ENCODE assay signal across 9 cellular contexts in genomic region chr4:97924341-97924958, GRCh38.
"Had no signal": no experiment of that assay in that cellular context is flagged by ENCODE, and none has a peak within 500 bp of the region (broad histone marks: within the 10 kb centered on the region; RNA-seq: fewer than 3 reads in every experiment).

No MANE protein-coding gene starts in this region.

- H3K9me3 ChIP-seq: HAP-1 had no signal

- H3K4me3 Mint-ChIP-seq: HFFc6, IgD-negative memory B cell had no signal

- H3K27ac Mint-ChIP-seq: HFFc6 had no signal

- H3K9ac ChIP-seq: GM23248 had no signal

- ATAC-seq: HCT116, HepG2 had no signal

- H3K4me3 ChIP-seq: GM23248, HAP-1 had no signal

- H3K9me3 Mint-ChIP-seq: IgD-negative memory B cell had no signal

- H3K27me3 Mint-ChIP-seq: IgD-negative memory B cell had no signal

- H3K4me1 Mint-ChIP-seq: IgD-negative memory B cell had no signal

- H3K36me3 ChIP-seq: HAP-1 had no signal

- H3K27ac ChIP-seq: GM23248, HL-60 had no signal

- H3K36me3 Mint-ChIP-seq: IgD-negative memory B cell had no signal

- H3K4me1 ChIP-seq: HAP-1 had no signal

- DNase-seq: GM23248, GOT3, H7, HFFc6 had no signal

- H2AFZ ChIP-seq: GM23248 had no signal
